12 cellular contexts compared by ENCODE assay signal in genomic region chr5:173833200-173833599, GRCh38. TPM values are rescaled to one million over a fixed set of nuclear protein-coding genes. Genes with fewer than 3 reads are reported as not detected.
DNase-seq lines count a peak whose midpoint lies in the region; ATAC-seq and TF ChIP-seq lines count a peak whose summit lies in the region.
"Had no signal": no experiment of that assay in that cellular context is flagged by ENCODE, and none has a peak within 500 bp of the region (broad histone marks: within the 10 kb centered on the region; RNA-seq: fewer than 3 reads in every experiment).

No MANE protein-coding gene starts in this region.

- no peaks in the 10 kb centered on the region for H3K36me3 ChIP-seq in neural progenitor cell

- H3K4me2 ChIP-seq in neural progenitor cell: no peak overlapping the region
- H3K4me2 ChIP-seq: A549 had no signal

- no peaks in the 10 kb centered on the region for H3K9me3 Mint-ChIP-seq in neural progenitor cell
- H3K9me3 Mint-ChIP-seq: natural killer cell treated with Interleukin-12 subunit alpha and Interleukin-12 subunit beta and Interleukin-15 and Interleukin-18, amount 100 ng/mL, for 72 hours had no signal

- no peak overlapping the region for H3K4me3 Mint-ChIP-seq in neural progenitor cell
- H3K4me3 Mint-ChIP-seq: natural killer cell treated with Interleukin-12 subunit alpha and Interleukin-12 subunit beta and Interleukin-15 and Interleukin-18, amount 100 ng/mL, for 72 hours had no signal

- no peaks in the 10 kb centered on the region for H4K20me1 ChIP-seq in neural progenitor cell (ENCODE audit: low read depth)

- peak overlapping the region in 17 of 59 donors; percentile 3 to 43 (median 15) for H3K4me3 ChIP-seq in dorsolateral prefrontal cortex
- H3K4me3 ChIP-seq in neural progenitor cell: no peak overlapping the region
- H3K4me3 ChIP-seq: A549, skin epidermis had no signal

- TF ChIP-seq CTCF in dorsolateral prefrontal cortex (IDR thresholded peaks at IDR 0.05 in 54 of 56, conservative IDR thresholded peaks at IDR 0.05 in 2 of 56; ENCODE audit: low read depth in 1 of 56, partially characterized antibody in 56 of 56) (no peak), neural progenitor cell (IDR thresholded peaks at IDR 0.05) (no peak)

- H3K27ac Mint-ChIP-seq in neural progenitor cell: no peak overlapping the region
- H3K27ac Mint-ChIP-seq: natural killer cell treated with Interleukin-12 subunit alpha and Interleukin-12 subunit beta and Interleukin-15 and Interleukin-18, amount 100 ng/mL, for 72 hours had no signal

- ATAC-seq in Right ventricle myocardium inferior: peak; percentile 57
- ATAC-seq in GM21515 (IDR thresholded peaks at IDR 0.05; ENCODE audit: unreplicated experiment): no peak
- ATAC-seq: A549; natural killer cell treated with Interleukin-12 subunit alpha and Interleukin-12 subunit beta and Interleukin-15 and Interleukin-18, amount 100 ng/mL, for 72 hours had no signal

- H3K9ac ChIP-seq in neural progenitor cell: no peak overlapping the region

- H3K9me3 ChIP-seq in neural progenitor cell (ENCODE audit: low read depth): no peaks in the 10 kb centered on the region

- no peaks in the 10 kb centered on the region for H3K36me3 Mint-ChIP-seq in neural progenitor cell
- H3K36me3 Mint-ChIP-seq: natural killer cell treated with Interleukin-12 subunit alpha and Interleukin-12 subunit beta and Interleukin-15 and Interleukin-18, amount 100 ng/mL, for 72 hours had no signal

- H3K4me1 Mint-ChIP-seq in neural progenitor cell: peaks cover 10% of the 10 kb centered on the region

- H3K27me3 Mint-ChIP-seq in neural progenitor cell (ENCODE audit: insufficient read depth, low read depth): peaks cover 1% of the 10 kb centered on the region

- H3K4me1 ChIP-seq in neural progenitor cell: peaks cover 10% of the 10 kb centered on the region

- intact Hi-C loops in Right ventricle myocardium inferior (cut with DNase I): no loop called here
- intact Hi-C loops in cardiac septum (cut with DNase I): loop anchor here (5.0 kb wide), 1 partner anchor 46 kb away; no protein-coding TSS in a partner anchor
- intact Hi-C loops in dorsolateral prefrontal cortex (cut with DNase I): no loop called here

- DNase-seq in Right ventricle myocardium inferior (ENCODE audit: missing footprints) (no peak), cardiac septum (ENCODE audit: low spot score) (no peak), dorsolateral prefrontal cortex (no peak), middle frontal gyrus (ENCODE audit: extremely low spot score, low spot score) (peak; percentile 50), iPS-NIHi11 (ENCODE audit: low spot score) (no peak), neural progenitor cell (ENCODE audit: low spot score) (no peak), NCI-H2029 treated with DMSO at 0.1 percent for 48 hours (lab: John Stamatoyannopoulos, UW) (no peak)
- DNase-seq: activated naive CD4-positive, alpha-beta T cell had no signal

- H3F3A ChIP-seq in neural progenitor cell (ENCODE audit: low read depth): no peaks in the 10 kb centered on the region

- H3K79me2 ChIP-seq in neural progenitor cell (ENCODE audit: low read depth): no peaks in the 10 kb centered on the region

- H3K27me3 ChIP-seq in dorsolateral prefrontal cortex: no peaks in the 10 kb centered on the region
- H3K27me3 ChIP-seq in neural progenitor cell: no peaks in the 10 kb centered on the region

- no peak overlapping the region for H2AFZ ChIP-seq in neural progenitor cell (replicated peaks)

- H3K27ac ChIP-seq in dorsolateral prefrontal cortex (peak overlapping the region in 33 of 59 donors; percentile 0 to 77 (median 38)), neural progenitor cell (no peak overlapping the region)

RNA-seq across cellular contexts. Expression of gene CPEB4, which starts 54.9 kb away (rescaled TPM):
- total RNA-seq in Right ventricle myocardium inferior: 116 TPM
- total RNA-seq in cardiac septum: 187 TPM
- total RNA-seq in dorsolateral prefrontal cortex: 100 to 1,000 TPM in 119 of 120 experiments, 10 to 100 TPM in 1; 95.3 to 182 (median 133) TPM
- total RNA-seq in neural progenitor cell (ENCODE audit: low replicate concordance): 8.7 and 12.5 TPM in 2 replicates
